In genomic region chr17:10447035-10447931, GRCh38 we compare ENCODE assay signal across 24 cellular contexts. TPM values are rescaled to one million over a fixed set of nuclear protein-coding genes. Genes with fewer than 3 reads are reported as not detected.
DNase-seq lines count a peak whose midpoint lies in the region; ATAC-seq, FAIRE-seq and TF ChIP-seq lines count a peak whose summit lies in the region.
"Had no signal": no experiment of that assay in that cellular context is flagged by ENCODE, and none has a peak within 500 bp of the region (broad histone marks: within the 10 kb centered on the region; RNA-seq: fewer than 3 reads in every experiment).

No MANE protein-coding gene starts in this region.

- peak; percentile 9 for FAIRE-seq in pancreas (lab: Jason Lieb, UNC)
- FAIRE-seq: D721Med, GM12892, GM18507, K562 had no signal

- H2AFZ ChIP-seq in hepatocyte, result no peak overlapping the region
- H2AFZ ChIP-seq: PC-9 had no signal

- peak in 3 of 4 donors; percentile 19 to 45 (median 35) for ATAC-seq in pancreas
- ATAC-seq: A549, K562, SK-N-SH treated with all-trans-retinoic acid at 6 μM for 48 hours had no signal

- H3K4me3 ChIP-seq in hepatocyte, result no peak overlapping the region
- no peak overlapping the region for H3K4me3 ChIP-seq in pancreas
- H3K4me3 ChIP-seq: A549, BLaER1, K562, PC-9 had no signal

- H4K20me1 ChIP-seq in hepatocyte (ENCODE audit: insufficient read depth, poor library complexity, severe bottlenecking), result no peaks in the 10 kb centered on the region
- H4K20me1 ChIP-seq: BLaER1 had no signal

- peak; percentile 67 for DNase-seq in HT-29 (ENCODE audit: low spot score)
- peak; percentile 0 for DNase-seq in OCI-M1 (lab: John Stamatoyannopoulos, UW)
- peak; percentile 66 for DNase-seq in hepatocyte (ENCODE audit: low spot score)
- DNase-seq in pancreas, result no peak
- DNase-seq in NCI-H748 (lab: John Stamatoyannopoulos, UW; ENCODE audit: unreplicated experiment), result no peak
- DNase-seq in epidermal melanocyte (ENCODE audit: insufficient read length, low spot score), result no peak
- no peak for DNase-seq in nucleus accumbens (lab: John Stamatoyannopoulos, UW)
- DNase-seq: CD4-positive, alpha-beta memory T cell; MV-4-11; NCI-H1417 treated with DMSO at 0.1 percent for 48 hours; NCI-H187 treated with DMSO at 0.1 percent for 48 hours; NCI-H2227 treated with DMSO at 0.1 percent for 48 hours; NCI-H510A treated with DMSO at 0.1 percent for 48 hours; PC-9; SIG-M5 had no signal

- H3K27me3 ChIP-seq in hepatocyte, result no peaks in the 10 kb centered on the region
- no peaks in the 10 kb centered on the region for H3K27me3 ChIP-seq in pancreas
- H3K27me3 ChIP-seq: BLaER1 had no signal

- peak overlapping the region; percentile 62 for H3K27ac ChIP-seq in hepatocyte
- H3K27ac ChIP-seq in pancreas, result no peak overlapping the region
- H3K27ac ChIP-seq: A549, BLaER1, PC-9, RWPE1 had no signal

- H3K4me2 ChIP-seq in hepatocyte, result peak overlapping the region; percentile 32
- H3K4me2 ChIP-seq: A549, BLaER1, PC-9 had no signal

- intact Hi-C loops in pancreas (cut with DNase I), result no loop called here

- H3K4me1 ChIP-seq in hepatocyte (ENCODE audit: insufficient read depth) (peaks cover 28% of the 10 kb centered on the region), pancreas (peaks cover 0 to 5% (median 0%) of the 10 kb centered on the region in 3 donors)
- H3K4me1 ChIP-seq: A549, BLaER1 had no signal

- H3K79me2 ChIP-seq in hepatocyte, result no peaks in the 10 kb centered on the region

- H3K9me2 ChIP-seq in hepatocyte (replicated peaks; ENCODE audit: insufficient read depth), result no peaks in the 10 kb centered on the region

- TF ChIP-seq CTCF in hepatocyte (IDR thresholded peaks at IDR 0.05; ENCODE audit: poor library complexity) (no peak), pancreas (IDR thresholded peaks at IDR 0.05) (no peak)

- no peaks in the 10 kb centered on the region for H3K36me3 ChIP-seq in hepatocyte (replicated peaks; ENCODE audit: insufficient read depth, low read depth)
- H3K36me3 ChIP-seq in pancreas, result no peaks in the 10 kb centered on the region
- H3K36me3 ChIP-seq: BLaER1 had no signal

- no peaks in the 10 kb centered on the region for H3K9me3 ChIP-seq in hepatocyte (ENCODE audit: low read depth)
- H3K9me3 ChIP-seq in pancreas, result no peaks in the 10 kb centered on the region
- H3K9me3 ChIP-seq: A549, BLaER1 had no signal

- WGBS in hepatocyte (ENCODE audit: low lambda C conversion rate, missing lambda C conversion rate), result 66% methylated on average over 7 of the region's 7 CpGs
- WGBS in pancreas, 2 donors, result 45 to 50% methylated on average over 7 of the region's 7 CpGs

RNA-seq across cellular contexts. Expression of gene MYH4, which starts 22.1 kb away (rescaled TPM):
- not detected in 2 replicates for total RNA-seq in HT-29 (2014; rRNA removed; shearing (Covaris generic))
- total RNA-seq in hepatocyte, result 2.8 and 4.8 TPM in 2 replicates
- polyA plus RNA-seq in hepatocyte, result 1.8 and 2.1 TPM in 2 replicates
- not detected for total RNA-seq in pancreas
- polyA plus RNA-seq in pancreas, result not detected
- total RNA-seq: CD4-positive, alpha-beta memory T cell; H4; K562; PC-9 had no signal
- polyA plus RNA-seq: A549; CD4-positive, alpha-beta memory T cell; K562 had no signal

RNA-seq across cellular contexts. Expression of gene MYH8, which starts 25.5 kb away (rescaled TPM):
- not detected in 2 replicates for total RNA-seq in HT-29 (2014; rRNA removed; shearing (Covaris generic))
- total RNA-seq in hepatocyte, result not detected in 2 replicates
- 0.11 TPM in 1 of 2 replicates, not detected in the other for polyA plus RNA-seq in hepatocyte
- not detected for total RNA-seq in pancreas
- not detected for polyA plus RNA-seq in pancreas
- total RNA-seq: CD4-positive, alpha-beta memory T cell; K562; PC-9 had no signal
- polyA plus RNA-seq: A549; CD4-positive, alpha-beta memory T cell had no signal

Comparison
In these comparisons a context has a peak if more than half of its experiments do, and no peak if none do; other contexts are left out.
1. DNase-seq: peak in HT-29 (single experiment), OCI-M1 (single experiment) and hepatocyte (single experiment); none in pancreas (0 of 6), NCI-H748 (single experiment), epidermal melanocyte (single experiment) and nucleus accumbens (0 of 56).